Comparison of ENCODE assay signal across 1 cellular context in genomic region chrX:8484360-8484759, GRCh38.
TF ChIP-seq lines count a peak whose summit lies in the region.

No MANE protein-coding gene starts in this region.

TF ChIP-seq in GM23338, 12 proteins besides CTCF, POLR2A, EP300 and RAD21 (continued from another document):
- TF ChIP-seq, protein P1, sequence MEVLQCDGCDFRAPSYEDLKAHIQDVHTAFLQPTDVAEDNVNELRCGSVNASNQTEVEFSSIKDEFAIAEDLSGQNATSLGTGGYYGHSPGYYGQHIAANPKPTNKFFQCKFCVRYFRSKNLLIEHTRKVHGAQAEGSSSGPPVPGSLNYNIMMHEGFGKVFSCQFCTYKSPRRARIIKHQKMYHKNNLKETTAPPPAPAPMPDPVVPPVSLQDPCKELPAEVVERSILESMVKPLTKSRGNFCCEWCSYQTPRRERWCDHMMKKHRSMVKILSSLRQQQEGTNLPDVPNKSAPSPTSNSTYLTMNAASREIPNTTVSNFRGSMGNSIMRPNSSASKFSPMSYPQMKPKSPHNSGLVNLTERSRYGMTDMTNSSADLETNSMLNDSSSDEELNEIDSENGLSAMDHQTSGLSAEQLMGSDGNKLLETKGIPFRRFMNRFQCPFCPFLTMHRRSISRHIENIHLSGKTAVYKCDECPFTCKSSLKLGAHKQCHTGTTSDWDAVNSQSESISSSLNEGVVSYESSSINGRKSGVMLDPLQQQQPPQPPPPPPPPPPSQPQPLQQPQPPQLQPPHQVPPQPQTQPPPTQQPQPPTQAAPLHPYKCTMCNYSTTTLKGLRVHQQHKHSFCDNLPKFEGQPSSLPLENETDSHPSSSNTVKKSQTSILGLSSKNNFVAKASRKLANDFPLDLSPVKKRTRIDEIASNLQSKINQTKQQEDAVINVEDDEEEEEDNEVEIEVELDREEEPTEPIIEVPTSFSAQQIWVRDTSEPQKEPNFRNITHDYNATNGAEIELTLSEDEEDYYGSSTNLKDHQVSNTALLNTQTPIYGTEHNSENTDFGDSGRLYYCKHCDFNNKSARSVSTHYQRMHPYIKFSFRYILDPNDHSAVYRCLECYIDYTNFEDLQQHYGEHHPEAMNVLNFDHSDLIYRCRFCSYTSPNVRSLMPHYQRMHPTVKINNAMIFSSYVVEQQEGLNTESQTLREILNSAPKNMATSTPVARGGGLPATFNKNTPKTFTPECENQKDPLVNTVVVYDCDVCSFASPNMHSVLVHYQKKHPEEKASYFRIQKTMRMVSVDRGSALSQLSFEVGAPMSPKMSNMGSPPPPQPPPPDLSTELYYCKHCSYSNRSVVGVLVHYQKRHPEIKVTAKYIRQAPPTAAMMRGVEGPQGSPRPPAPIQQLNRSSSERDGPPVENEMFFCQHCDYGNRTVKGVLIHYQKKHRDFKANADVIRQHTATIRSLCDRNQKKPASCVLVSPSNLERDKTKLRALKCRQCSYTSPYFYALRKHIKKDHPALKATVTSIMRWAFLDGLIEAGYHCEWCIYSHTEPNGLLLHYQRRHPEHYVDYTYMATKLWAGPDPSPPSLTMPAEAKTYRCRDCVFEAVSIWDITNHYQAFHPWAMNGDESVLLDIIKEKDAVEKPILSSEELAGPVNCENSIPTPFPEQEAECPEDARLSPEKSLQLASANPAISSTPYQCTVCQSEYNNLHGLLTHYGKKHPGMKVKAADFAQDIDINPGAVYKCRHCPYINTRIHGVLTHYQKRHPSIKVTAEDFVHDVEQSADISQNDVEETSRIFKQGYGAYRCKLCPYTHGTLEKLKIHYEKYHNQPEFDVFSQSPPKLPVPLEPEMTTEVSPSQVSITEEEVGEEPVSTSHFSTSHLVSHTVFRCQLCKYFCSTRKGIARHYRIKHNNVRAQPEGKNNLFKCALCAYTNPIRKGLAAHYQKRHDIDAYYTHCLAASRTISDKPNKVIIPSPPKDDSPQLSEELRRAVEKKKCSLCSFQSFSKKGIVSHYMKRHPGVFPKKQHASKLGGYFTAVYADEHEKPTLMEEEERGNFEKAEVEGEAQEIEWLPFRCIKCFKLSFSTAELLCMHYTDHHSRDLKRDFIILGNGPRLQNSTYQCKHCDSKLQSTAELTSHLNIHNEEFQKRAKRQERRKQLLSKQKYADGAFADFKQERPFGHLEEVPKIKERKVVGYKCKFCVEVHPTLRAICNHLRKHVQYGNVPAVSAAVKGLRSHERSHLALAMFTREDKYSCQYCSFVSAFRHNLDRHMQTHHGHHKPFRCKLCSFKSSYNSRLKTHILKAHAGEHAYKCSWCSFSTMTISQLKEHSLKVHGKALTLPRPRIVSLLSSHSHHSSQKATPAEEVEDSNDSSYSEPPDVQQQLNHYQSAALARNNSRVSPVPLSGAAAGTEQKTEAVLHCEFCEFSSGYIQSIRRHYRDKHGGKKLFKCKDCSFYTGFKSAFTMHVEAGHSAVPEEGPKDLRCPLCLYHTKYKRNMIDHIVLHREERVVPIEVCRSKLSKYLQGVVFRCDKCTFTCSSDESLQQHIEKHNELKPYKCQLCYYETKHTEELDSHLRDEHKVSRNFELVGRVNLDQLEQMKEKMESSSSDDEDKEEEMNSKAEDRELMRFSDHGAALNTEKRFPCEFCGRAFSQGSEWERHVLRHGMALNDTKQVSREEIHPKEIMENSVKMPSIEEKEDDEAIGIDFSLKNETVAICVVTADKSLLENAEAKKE (CRISPR knock-in tag; IDR thresholded peaks at IDR 0.05) = no peak
- TF ChIP-seq, protein P2, sequence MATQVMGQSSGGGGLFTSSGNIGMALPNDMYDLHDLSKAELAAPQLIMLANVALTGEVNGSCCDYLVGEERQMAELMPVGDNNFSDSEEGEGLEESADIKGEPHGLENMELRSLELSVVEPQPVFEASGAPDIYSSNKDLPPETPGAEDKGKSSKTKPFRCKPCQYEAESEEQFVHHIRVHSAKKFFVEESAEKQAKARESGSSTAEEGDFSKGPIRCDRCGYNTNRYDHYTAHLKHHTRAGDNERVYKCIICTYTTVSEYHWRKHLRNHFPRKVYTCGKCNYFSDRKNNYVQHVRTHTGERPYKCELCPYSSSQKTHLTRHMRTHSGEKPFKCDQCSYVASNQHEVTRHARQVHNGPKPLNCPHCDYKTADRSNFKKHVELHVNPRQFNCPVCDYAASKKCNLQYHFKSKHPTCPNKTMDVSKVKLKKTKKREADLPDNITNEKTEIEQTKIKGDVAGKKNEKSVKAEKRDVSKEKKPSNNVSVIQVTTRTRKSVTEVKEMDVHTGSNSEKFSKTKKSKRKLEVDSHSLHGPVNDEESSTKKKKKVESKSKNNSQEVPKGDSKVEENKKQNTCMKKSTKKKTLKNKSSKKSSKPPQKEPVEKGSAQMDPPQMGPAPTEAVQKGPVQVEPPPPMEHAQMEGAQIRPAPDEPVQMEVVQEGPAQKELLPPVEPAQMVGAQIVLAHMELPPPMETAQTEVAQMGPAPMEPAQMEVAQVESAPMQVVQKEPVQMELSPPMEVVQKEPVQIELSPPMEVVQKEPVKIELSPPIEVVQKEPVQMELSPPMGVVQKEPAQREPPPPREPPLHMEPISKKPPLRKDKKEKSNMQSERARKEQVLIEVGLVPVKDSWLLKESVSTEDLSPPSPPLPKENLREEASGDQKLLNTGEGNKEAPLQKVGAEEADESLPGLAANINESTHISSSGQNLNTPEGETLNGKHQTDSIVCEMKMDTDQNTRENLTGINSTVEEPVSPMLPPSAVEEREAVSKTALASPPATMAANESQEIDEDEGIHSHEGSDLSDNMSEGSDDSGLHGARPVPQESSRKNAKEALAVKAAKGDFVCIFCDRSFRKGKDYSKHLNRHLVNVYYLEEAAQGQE (IDR thresholded peaks at IDR 0.05; ENCODE audit: unreplicated experiment) = no peak
